Comparison of ENCODE assay signal across 8 cellular contexts in genomic region chr17:64496786-64497564, GRCh38.
A peak's percentile ranks its signal among the peaks of the same experiment; 100 is the strongest.
DNase-seq lines count a peak whose midpoint lies in the region; ATAC-seq and TF ChIP-seq lines count a peak whose summit lies in the region.

POLG2 (minus strand) TSS chr17:64497054; CDS start chr17:64496968, 86 bp downstream.

- peak; percentile 71 for TF ChIP-seq CTCF in C4-2B (conservative IDR thresholded peaks at IDR 0.05)

- ATAC-seq in GM19328 (IDR thresholded peaks at IDR 0.05; ENCODE audit: unreplicated experiment) (peak; percentile 87), HG03469 (IDR thresholded peaks at IDR 0.05; ENCODE audit: unreplicated experiment) (peak; percentile 59)

- DNase-seq in NCI-H526 (lab: John Stamatoyannopoulos, UW) (peak; percentile 90 to 97), left kidney (ENCODE audit: low read depth, low spot score) (peak; percentile 98)
- DNase-seq in activated CD4-positive, alpha-beta T cell treated with anti-CD3 and anti-CD28 coated beads for 48 hours, result peak; percentile 97
- peak; percentile 95 for DNase-seq in stimulated activated CD4-positive, alpha-beta T cell treated with anti-CD3 and anti-CD28 coated beads, Interleukin-1b, Interleukin-23, amount 100 ng/mL, for 48 hours

- H3K27ac ChIP-seq in C4-2B (peak within 1 kb of the TSS; percentile 84), cingulate gyrus (ENCODE audit: low read depth, low read length) (peak within 1 kb of the TSS; percentile 74)

Comparison
In these comparisons a context has a peak if more than half of its experiments do, and no peak if none do; other contexts are left out.
1. Peak in every context shown above with its lines: DNase-seq, ATAC-seq and H3K27ac ChIP-seq.